ENCODE assay signal across 23 cellular contexts in genomic region chr10:92886334-92886961, GRCh38. TPM values are rescaled to one million over a fixed set of nuclear protein-coding genes. Genes with fewer than 3 reads are reported as not detected.
A peak's percentile ranks its signal among the peaks of the same experiment; 100 is the strongest.
DNase-seq lines count a peak whose midpoint lies in the region; ATAC-seq and TF ChIP-seq lines count a peak whose summit lies in the region.
"Had no signal": no experiment of that assay in that cellular context is flagged by ENCODE, and none has a peak within 500 bp of the region (broad histone marks: within the 10 kb centered on the region; RNA-seq: fewer than 3 reads in every experiment).

No MANE protein-coding gene starts in this region.

- no peaks in the 10 kb centered on the region for H3K9me3 Mint-ChIP-seq in MCF 10A (ENCODE audit: unreplicated experiment)
- H3K9me3 Mint-ChIP-seq: activated naive CD8-positive, alpha-beta T cell treated with anti-CD3 and anti-CD28 coated beads for 36 hours; brain; endodermal cell; naive B cell had no signal

- H3K27me3 ChIP-seq in breast epithelium (no peaks in the 10 kb centered on the region), Peyer's patch (no peaks in the 10 kb centered on the region)
- H3K27me3 ChIP-seq: BLaER1, right atrium auricular region had no signal

- no peaks in the 10 kb centered on the region for H3K36me3 Mint-ChIP-seq in MCF 10A (ENCODE audit: insufficient read depth, unreplicated experiment)
- H3K36me3 Mint-ChIP-seq: activated naive CD8-positive, alpha-beta T cell treated with anti-CD3 and anti-CD28 coated beads for 36 hours; brain had no signal

- in situ Hi-C loops in astrocyte of the spinal cord (cut with HindIII; ENCODE audit: low sequenced_read_pairs): no loop called here

- H3K27ac Mint-ChIP-seq in MCF 10A (ENCODE audit: low read depth, unreplicated experiment): no peak overlapping the region
- H3K27ac Mint-ChIP-seq: activated naive CD8-positive, alpha-beta T cell treated with anti-CD3 and anti-CD28 coated beads for 36 hours; brain; endodermal cell had no signal

- H3K36me3 ChIP-seq in breast epithelium (no peaks in the 10 kb centered on the region), Peyer's patch (no peaks in the 10 kb centered on the region)
- H3K36me3 ChIP-seq: BLaER1, right atrium auricular region had no signal

- POLR2A ChIA-PET in MCF 10A (lab: Yijun Ruan, JAX): no interaction called here

- H3K4me3 ChIP-seq in breast epithelium (no peak overlapping the region), astrocyte of the spinal cord (ENCODE audit: low read depth, low read length) (no peak overlapping the region), Peyer's patch (no peak overlapping the region)
- H3K4me3 ChIP-seq: BLaER1, coronary artery, lung, right atrium auricular region had no signal

- intact Hi-C loops in MCF 10A (cut with micrococcal nuclease): loop anchor here (5.0 to 10.0 kb wide), 2 partner anchors 78 to 466 kb away; no protein-coding TSS in a partner anchor
- intact Hi-C loops in breast epithelium (cut with DNase I; ENCODE audit: low total_unique reads): no loop called here

- ATAC-seq in GM18868 (IDR thresholded peaks at IDR 0.05; ENCODE audit: unreplicated experiment): no peak

- DNase-seq in MCF 10A (ENCODE audit: unreplicated experiment) (peak; percentile 2), breast epithelium (ENCODE audit: low spot score in 2 of 2) (no peak), astrocyte of the spinal cord (ENCODE audit: low read depth, low spot score) (peak; percentile 7), kidney glomerular epithelial cell (lab: John Stamatoyannopoulos, UW) (peak; percentile 66), hepatic stellate cell (ENCODE audit: low spot score) (no peak), MV-4-11 (lab: John Stamatoyannopoulos, UW) (no peak), Peyer's patch (no peak)
- DNase-seq: activated naive CD8-positive, alpha-beta T cell treated with anti-CD3 and anti-CD28 coated beads for 36 hours; endodermal cell; head of caudate nucleus; KBM-7; naive B cell; NCI-H1930; NCI-H446; NK-92 treated with Interleukin-12 subunit alpha and Interleukin-12 subunit beta, amount 100 ng/mL, for 24 hours; occipital lobe had no signal

- H3K4me1 ChIP-seq in breast epithelium: no peaks in the 10 kb centered on the region
- peaks cover 0 to 1% (median 0%) of the 10 kb centered on the region in 4 donors for H3K4me1 ChIP-seq in Peyer's patch
- H3K4me1 ChIP-seq: BLaER1 had no signal

- H3K4me3 Mint-ChIP-seq in MCF 10A (ENCODE audit: unreplicated experiment): no peak overlapping the region
- H3K4me3 Mint-ChIP-seq: activated naive CD8-positive, alpha-beta T cell treated with anti-CD3 and anti-CD28 coated beads for 36 hours; brain; endodermal cell; naive B cell had no signal

- TF ChIP-seq POLR2A in breast epithelium (IDR thresholded peaks at IDR 0.05): no peak
- no peak for TF ChIP-seq POLR2A in Peyer's patch (IDR thresholded peaks at IDR 0.05)

- H3K9me3 ChIP-seq in breast epithelium (no peaks in the 10 kb centered on the region), Peyer's patch (no peaks in the 10 kb centered on the region)
- H3K9me3 ChIP-seq: BLaER1, right atrium auricular region had no signal

- CTCF ChIA-PET in MCF 10A (lab: Yijun Ruan, JAX): interaction anchor here (0.7 to 2.9 kb wide), 12 partner anchors 10 to 467 kb away, joined by 3 to 15 read pairs (median 6); no protein-coding TSS in a partner anchor

- H3K27me3 Mint-ChIP-seq in MCF 10A (ENCODE audit: insufficient read depth, unreplicated experiment): no peaks in the 10 kb centered on the region
- H3K27me3 Mint-ChIP-seq: activated naive CD8-positive, alpha-beta T cell treated with anti-CD3 and anti-CD28 coated beads for 36 hours; brain; naive B cell had no signal

- BruUV-seq in MCF 10A (replicated peaks; lab: Mats Ljungman, UMichigan): no TSS peak

- H3K27ac ChIP-seq in breast epithelium (no peak overlapping the region), Peyer's patch (no peak overlapping the region)
- H3K27ac ChIP-seq: BLaER1, coronary artery, right atrium auricular region, RWPE1 had no signal

- TF ChIP-seq CTCF in MCF 10A (IDR thresholded peaks at IDR 0.05; ENCODE audit: unreplicated experiment): no peak
- TF ChIP-seq CTCF in breast epithelium (IDR thresholded peaks at IDR 0.05): no peak
- no peak for TF ChIP-seq CTCF in astrocyte of the spinal cord (IDR thresholded peaks at IDR 0.05; ENCODE audit: low read depth, low read length)
- no peak for TF ChIP-seq CTCF in Peyer's patch (IDR thresholded peaks at IDR 0.05)

- H3K4me1 Mint-ChIP-seq in MCF 10A (ENCODE audit: insufficient read depth, unreplicated experiment): peaks cover 5% of the 10 kb centered on the region

RNA-seq across cellular contexts. Expression of gene EXOC6, which starts 38.1 kb away (rescaled TPM):
- total RNA-seq in MCF 10A (2022) (5.9 and 6.6 TPM in 2 replicates), breast epithelium (10 to 100 TPM in 2 of 3 donors, 1 to 10 TPM in 1; 7.0 to 26.1 (median 16.1) TPM), Peyer's patch (10 to 100 TPM; 10.5 to 82.1 (median 31.7) TPM)

Comparison
In these comparisons a context has a peak if more than half of its experiments do, and no peak if none do; other contexts are left out.
1. DNase-seq: peak in MCF 10A (single experiment), astrocyte of the spinal cord (single experiment) and kidney glomerular epithelial cell (single experiment); none in breast epithelium (0 of 2), hepatic stellate cell (single experiment), MV-4-11 (single experiment) and Peyer's patch (0 of 3).